ENCODE assay signal across 8 cellular contexts in the genomic region with DNA sequence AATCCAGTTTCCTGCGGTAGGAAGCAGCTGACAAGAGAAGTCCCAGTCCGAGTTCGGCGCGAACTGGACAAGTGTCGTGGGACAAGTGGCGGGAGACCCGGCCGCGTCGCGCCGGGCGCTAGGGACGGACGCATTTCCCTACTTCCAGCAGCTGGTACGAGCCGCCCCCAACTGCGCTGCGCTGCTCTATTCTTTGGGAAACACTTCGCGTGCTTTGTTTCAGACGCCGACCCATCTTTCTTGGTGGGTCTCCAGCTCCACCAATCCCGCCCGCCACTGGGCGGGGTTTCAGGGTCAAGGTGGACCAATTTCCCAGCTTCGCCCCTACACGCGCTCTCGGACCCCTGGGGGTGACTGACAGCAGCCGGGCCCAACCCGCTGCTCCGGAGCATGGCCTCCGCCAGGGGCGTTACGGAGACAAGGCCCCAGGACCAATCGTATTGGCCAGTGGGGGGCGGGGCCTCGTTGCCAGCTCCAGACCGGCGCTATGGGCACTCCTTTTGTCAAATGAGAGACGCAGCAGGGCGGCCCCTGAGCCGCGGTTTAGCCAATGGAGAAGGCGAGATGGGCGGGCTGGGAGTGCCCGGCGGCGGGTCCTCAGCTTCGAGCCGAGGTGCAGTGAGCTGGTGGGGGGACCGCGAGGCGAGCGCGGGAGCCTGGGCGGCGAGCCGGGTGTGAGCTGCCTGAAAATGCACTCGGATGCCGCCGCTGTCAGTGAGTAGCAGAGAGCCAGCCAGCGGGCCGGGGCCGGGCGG. TPM values are rescaled to one million over a fixed set of nuclear protein-coding genes. Genes with fewer than 3 reads are reported as not detected.
DNase-seq lines count a peak whose midpoint lies in the region; ATAC-seq and TF ChIP-seq lines count a peak whose summit lies in the region.

Gene DCUN1D4, plus strand, starts transcription at position 600 of the 755 bp plus-strand sequence. Its CDS starts 90 bp downstream, at position 690.

- DNase-seq in COR-L47 (lab: John Stamatoyannopoulos, UW) (peak; percentile 99), GM20000 (ENCODE audit: low spot score) (peak; percentile 98), HT-29 (ENCODE audit: low spot score) (peak; percentile 99), NOMO-1 (lab: John Stamatoyannopoulos, UW; ENCODE audit: unreplicated experiment in 2 of 2) (peak; percentile 98 to 99), lung (ENCODE audit: low spot score) (peak; percentile 100)
- DNase-seq in effector CD8-positive, alpha-beta T cell (lab: John Stamatoyannopoulos, UW), result peak; percentile 97
- DNase-seq in stimulated activated CD4-positive, alpha-beta T cell treated with anti-CD3 and anti-CD28 coated beads, TNF-alpha, amount 100 ng/mL, for 4 hours (ENCODE audit: low read depth in 3 of 3), result peak; percentile 93 to 98 (median 94)

- H3K4me3 ChIP-seq in lung, result peak within 1 kb of the TSS; percentile 92

- peak; percentile 96 for ATAC-seq in lung (ENCODE audit: insufficient read depth, low FRiP score)

- H3K36me3 ChIP-seq in lung (ENCODE audit: control insufficient read depth in 2 of 2, insufficient read depth in 2 of 2, low read length in 2 of 2), result no peaks in the 10 kb centered on the region

- TF ChIP-seq CTCF in GM20000 (IDR thresholded peaks at IDR 0.05; ENCODE audit: extremely low read depth, missing control alignments), result no peak
- no peak for TF ChIP-seq CTCF in lung (IDR thresholded peaks at IDR 0.05; ENCODE audit: control extremely low read depth, extremely low read depth)

- 0% methylated on average over 66 to 68 of the region's 68 CpGs for WGBS in lung, 2 donors

- H3K9me3 ChIP-seq in lung (ENCODE audit: control insufficient read depth in 2 of 2, insufficient read depth in 1 of 2, low read length in 1 of 2), result no peaks in the 10 kb centered on the region

- CTCF ChIA-PET in activated CD8-positive, alpha-beta memory T cell treated with anti-CD3 and anti-CD28 coated beads for 36 hours (lab: Charles Lee), result interaction anchor here (0.8 to 1.4 kb wide), 2 partner anchors 11 to 14 kb away, joined by 3 to 4 read pairs; no protein-coding TSS in a partner anchor

- peak within 1 kb of the TSS; percentile 90 to 98 for H3K27ac ChIP-seq in lung (ENCODE audit: low read depth in 1 of 2, low read length in 1 of 2)

- POLR2A ChIA-PET in activated CD8-positive, alpha-beta memory T cell treated with anti-CD3 and anti-CD28 coated beads for 36 hours (lab: Charles Lee), result interaction anchor here (0.9 to 1.2 kb wide), 2 partner anchors 195 to 869 kb away, joined by 3 to 4 read pairs; partner anchors contain the start of gene SGCB

- H3K27me3 ChIP-seq in lung (ENCODE audit: control insufficient read depth, insufficient read depth), result no peaks in the 10 kb centered on the region

- peaks cover 0 to 6% of the 10 kb centered on the region in 2 donors for H3K4me1 ChIP-seq in lung (ENCODE audit: control insufficient read depth in 2 of 2, insufficient read depth in 2 of 2, low read length in 2 of 2)

RNA-seq across cellular contexts. Expression of gene DCUN1D4, which starts in this region (rescaled TPM):
- 22.7 and 28.8 TPM in 2 replicates for total RNA-seq in HT-29 (2014; rRNA removed; shearing (Covaris generic))
- 10 to 100 TPM; 33.9 to 34.4 TPM for total RNA-seq in activated CD8-positive, alpha-beta memory T cell treated with anti-CD3 and anti-CD28 coated beads for 36 hours
- total RNA-seq in lung, result 10 to 100 TPM; 26.0 to 43.9 TPM
- polyA plus RNA-seq in lung, result 10 to 100 TPM in 1 of 2 donors, 1 to 10 TPM in 1; 8.8 to 10.7 TPM

Comparison
In these comparisons a context has a peak if more than half of its experiments do, and no peak if none do; other contexts are left out.
1. Peak in every context shown above with its lines: DNase-seq, ATAC-seq, H3K4me3 ChIP-seq and H3K27ac ChIP-seq.